18 cellular contexts compared by ENCODE assay signal in the genomic region with DNA sequence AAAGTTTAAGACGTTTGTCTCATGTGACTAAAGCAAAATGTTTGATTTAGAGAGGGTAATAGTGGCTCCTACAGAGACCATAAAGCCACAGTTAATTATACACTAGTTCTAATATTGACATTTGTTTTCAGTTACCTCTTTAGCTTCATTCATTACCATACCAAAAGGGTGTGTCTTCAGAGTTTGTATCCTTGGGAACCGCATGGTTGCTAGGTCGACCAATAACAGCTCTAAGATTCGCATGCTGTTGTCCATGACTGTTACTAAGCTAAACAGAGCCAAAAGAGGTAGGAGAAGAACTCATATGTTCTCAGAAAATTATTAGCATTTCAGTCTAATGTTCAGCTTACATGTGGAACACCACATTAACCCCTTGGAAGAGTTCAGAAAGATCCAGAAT. TPM values are rescaled to one million over a fixed set of nuclear protein-coding genes. Genes with fewer than 3 reads are reported as not detected.
A peak's percentile ranks its signal among the peaks of the same experiment; 100 is the strongest.
DNase-seq lines count a peak whose midpoint lies in the region; ATAC-seq, FAIRE-seq and TF ChIP-seq lines count a peak whose summit lies in the region.
"Had no signal": no experiment of that assay in that cellular context is flagged by ENCODE, and none has a peak within 500 bp of the region (broad histone marks: within the 10 kb centered on the region; RNA-seq: fewer than 3 reads in every experiment).

No MANE protein-coding gene starts in this region.

- TF ChIP-seq CTCF in ovary (IDR thresholded peaks at IDR 0.05) = no peak

- no peaks in the 10 kb centered on the region for H3K27me3 ChIP-seq in ovary
- H3K27me3 ChIP-seq: gastrocnemius medialis had no signal

- no peak for TF ChIP-seq EP300 in ovary (IDR thresholded peaks at IDR 0.05)

- no peak overlapping the region for H3K27ac ChIP-seq in ovary
- H3K27ac ChIP-seq: gastrocnemius medialis, KMS-11 had no signal

- 69 to 75% (median 75%) methylated on average over 4 of the region's 4 CpGs for WGBS in ovary, 3 donors

- peak; percentile 3 for DNase-seq in Ammon's horn (ENCODE audit: low spot score)
- peak; percentile 12 for DNase-seq in HuH-7.5 (ENCODE audit: low spot score)
- peak; percentile 91 for DNase-seq in NCI-H774 (lab: John Stamatoyannopoulos, UW)
- DNase-seq in ovary = no peak
- no peak for DNase-seq in NCI-H128 (lab: John Stamatoyannopoulos, UW; ENCODE audit: unreplicated experiment)
- DNase-seq: activated CD4-positive, alpha-beta memory T cell treated with anti-CD3 and anti-CD28 coated beads, Interleukin-2, amount 10 ng/mL, durations not matched to agents 7 days and 5 days; gastrocnemius medialis; GOT3; immature natural killer cell; occipital lobe; OCI-M1; stimulated activated naive CD4-positive, alpha-beta T cell had no signal

- H3K36me3 ChIP-seq in ovary = no peaks in the 10 kb centered on the region
- H3K36me3 ChIP-seq: gastrocnemius medialis had no signal

- intact Hi-C loops in ovary (cut with DNase I) = no loop called here

- H3K4me3 ChIP-seq in ovary = no peak overlapping the region
- H3K4me3 ChIP-seq: gastrocnemius medialis, smooth muscle cell had no signal

- no peaks in the 10 kb centered on the region for H3K9me3 ChIP-seq in ovary
- H3K9me3 ChIP-seq: gastrocnemius medialis had no signal

- no peaks in the 10 kb centered on the region for H3K4me1 ChIP-seq in ovary (ENCODE audit: insufficient read depth)
- H3K4me1 ChIP-seq: gastrocnemius medialis had no signal

- no peak for TF ChIP-seq POLR2A in ovary (IDR thresholded peaks at IDR 0.05)

- FAIRE-seq in islet of Langerhans (lab: Jason Lieb, UNC) = peak; percentile 97
- FAIRE-seq: TTC549 had no signal

- no peak for ATAC-seq in HG02759 (IDR thresholded peaks at IDR 0.05; ENCODE audit: unreplicated experiment)
- no peak for ATAC-seq in HG02798 (IDR thresholded peaks at IDR 0.05; ENCODE audit: poor library complexity, unreplicated experiment)
- ATAC-seq: gastrocnemius medialis had no signal

RNA-seq across cellular contexts. Expression of a gene that starts 36.2 kb away (rescaled TPM):
- total RNA-seq in ovary = 10 to 100 TPM; 27.4 to 50.6 (median 42.0) TPM
- polyA plus RNA-seq in ovary = 10 to 100 TPM; 11.9 to 19.3 TPM

RNA-seq across cellular contexts. Expression of a gene that starts 44.5 kb away (rescaled TPM):
- 10 to 100 TPM; 28.3 to 41.3 (median 38.9) TPM for total RNA-seq in ovary
- 10 to 100 TPM; 19.6 to 30.6 TPM for polyA plus RNA-seq in ovary

Comparison
In these comparisons a context has a peak if more than half of its experiments do, and no peak if none do; other contexts are left out.
1. DNase-seq: peak in Ammon's horn (single experiment), HuH-7.5 (single experiment) and NCI-H774 (single experiment); none in ovary (0 of 5) and NCI-H128 (single experiment).